Comparison of ENCODE assay signal across 9 cellular contexts in the genomic region with DNA sequence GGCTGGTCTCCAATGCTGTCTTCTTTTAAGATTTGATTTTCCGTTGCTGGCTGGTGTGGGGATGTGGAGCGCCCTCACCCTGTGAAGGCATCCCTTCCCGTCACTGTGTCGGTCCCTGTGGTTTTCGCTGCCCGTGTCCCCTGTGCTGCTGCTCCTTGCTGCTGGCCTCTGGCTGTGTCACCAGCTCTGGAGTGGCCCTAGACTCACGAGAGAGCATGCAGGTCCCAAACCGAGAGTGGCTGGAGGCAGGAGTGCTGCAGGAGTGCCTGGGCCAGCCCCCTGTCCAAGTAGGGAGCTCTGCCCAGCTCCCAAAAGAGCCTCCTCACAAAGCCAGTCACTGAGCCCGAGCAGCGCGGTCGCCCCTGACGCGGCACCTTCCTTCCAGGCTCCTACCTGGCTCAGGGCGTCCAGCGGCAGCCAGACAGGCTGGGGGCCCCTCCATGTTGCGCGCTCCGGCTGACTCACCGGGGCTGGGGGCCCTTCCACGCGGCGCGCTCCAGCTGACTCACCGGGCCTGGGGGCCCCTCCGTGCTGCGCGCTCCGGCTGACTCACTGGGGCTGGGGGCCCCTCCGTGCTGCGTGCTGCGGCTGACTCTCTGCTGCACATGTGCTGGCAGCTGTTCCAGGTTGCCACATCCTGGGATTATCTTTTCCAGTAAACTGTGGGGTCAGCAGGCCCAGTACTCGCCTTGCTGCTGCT.
DNase-seq lines count a peak whose midpoint lies in the region; ATAC-seq and TF ChIP-seq lines count a peak whose summit lies in the region.
"Had no signal": no experiment of that assay in that cellular context is flagged by ENCODE, and none has a peak within 500 bp of the region (broad histone marks: within the 10 kb centered on the region; RNA-seq: fewer than 3 reads in every experiment).

No MANE protein-coding gene starts in this region.

- peaks cover 0 to 9% (median 0%) of the 10 kb centered on the region in 4 donors for H3K27me3 ChIP-seq in upper lobe of left lung

- ATAC-seq in left colon (no peak), upper lobe of left lung (ENCODE audit: low FRiP score in 2 of 2) (peak; percentile 19 to 89)

- H3K27ac Mint-ChIP-seq in activated naive CD4-positive, alpha-beta T cell treated with anti-CD3 and anti-CD28 coated beads for 36 hours, result no peak overlapping the region
- H3K27ac Mint-ChIP-seq in activated naive CD4-positive, alpha-beta T cell treated with anti-CD3 and anti-CD28 coated beads, Interleukin-2, amount 10 ng/mL, durations not matched to agents 7 days and 5 days, result no peak overlapping the region

- no peaks in the 10 kb centered on the region for H3K9me3 ChIP-seq in upper lobe of left lung

- H3K4me3 Mint-ChIP-seq in activated naive CD4-positive, alpha-beta T cell treated with anti-CD3 and anti-CD28 coated beads for 36 hours, result peak overlapping the region; percentile 12
- no peak overlapping the region for H3K4me3 Mint-ChIP-seq in activated naive CD4-positive, alpha-beta T cell treated with anti-CD3 and anti-CD28 coated beads, Interleukin-2, amount 10 ng/mL, durations not matched to agents 7 days and 5 days

- H3K4me1 Mint-ChIP-seq in activated naive CD4-positive, alpha-beta T cell treated with anti-CD3 and anti-CD28 coated beads for 36 hours (ENCODE audit: low read depth), result peaks cover 11% of the 10 kb centered on the region
- peaks cover 3% of the 10 kb centered on the region for H3K4me1 Mint-ChIP-seq in activated naive CD4-positive, alpha-beta T cell treated with anti-CD3 and anti-CD28 coated beads, Interleukin-2, amount 10 ng/mL, durations not matched to agents 7 days and 5 days

- no peak for TF ChIP-seq CTCF in upper lobe of left lung (IDR thresholded peaks at IDR 0.05)

- H3K36me3 Mint-ChIP-seq in activated naive CD4-positive, alpha-beta T cell treated with anti-CD3 and anti-CD28 coated beads for 36 hours (ENCODE audit: low read depth), result no peaks in the 10 kb centered on the region
- no peaks in the 10 kb centered on the region for H3K36me3 Mint-ChIP-seq in activated naive CD4-positive, alpha-beta T cell treated with anti-CD3 and anti-CD28 coated beads, Interleukin-2, amount 10 ng/mL, durations not matched to agents 7 days and 5 days

- no peak for TF ChIP-seq EP300 in upper lobe of left lung (IDR thresholded peaks at IDR 0.05)

- TF ChIP-seq POLR2A in upper lobe of left lung (IDR thresholded peaks at IDR 0.05), result no peak

- H3K27ac ChIP-seq in upper lobe of left lung, result no peak overlapping the region

- WGBS in upper lobe of left lung, 2 donors, result 63 to 86% methylated on average over 6 to 27 of the region's 33 CpGs

- no peaks in the 10 kb centered on the region for H3K9me3 Mint-ChIP-seq in activated naive CD4-positive, alpha-beta T cell treated with anti-CD3 and anti-CD28 coated beads for 36 hours
- H3K9me3 Mint-ChIP-seq in activated naive CD4-positive, alpha-beta T cell treated with anti-CD3 and anti-CD28 coated beads, Interleukin-2, amount 10 ng/mL, durations not matched to agents 7 days and 5 days, result no peaks in the 10 kb centered on the region

- intact Hi-C loops in activated naive CD4-positive, alpha-beta T cell treated with anti-CD3 and anti-CD28 coated beads for 36 hours (cut with micrococcal nuclease), result no loop called here
- intact Hi-C loops in left colon (cut with DNase I, micrococcal nuclease), result no loop called here

- peak; percentile 37 for DNase-seq in activated naive CD4-positive, alpha-beta T cell treated with anti-CD3 and anti-CD28 coated beads for 36 hours
- DNase-seq in activated naive CD4-positive, alpha-beta T cell treated with anti-CD3 and anti-CD28 coated beads, Interleukin-2, amount 10 ng/mL, durations not matched to agents 7 days and 5 days, result no peak
- DNase-seq in amniotic stem cell (lab: John Stamatoyannopoulos, UW), result peak; percentile 93
- DNase-seq in left colon, result peak; percentile 20 to 58
- peak; percentile 20 to 85 for DNase-seq in upper lobe of left lung
- no peak for DNase-seq in CD1c-positive myeloid dendritic cell (ENCODE audit: extremely low spot score)
- no peak for DNase-seq in effector CD8-positive, alpha-beta T cell (lab: John Stamatoyannopoulos, UW)
- DNase-seq in iPS-NIHi11 (ENCODE audit: low spot score), result no peak
- DNase-seq: NCI-H446 had no signal

- no peaks in the 10 kb centered on the region for H3K4me1 ChIP-seq in upper lobe of left lung

- H3K4me3 ChIP-seq in upper lobe of left lung, result no peak overlapping the region

- H3K36me3 ChIP-seq in upper lobe of left lung, result no peaks in the 10 kb centered on the region

- no peaks in the 10 kb centered on the region for H3K27me3 Mint-ChIP-seq in activated naive CD4-positive, alpha-beta T cell treated with anti-CD3 and anti-CD28 coated beads for 36 hours (ENCODE audit: low read depth)
- H3K27me3 Mint-ChIP-seq in activated naive CD4-positive, alpha-beta T cell treated with anti-CD3 and anti-CD28 coated beads, Interleukin-2, amount 10 ng/mL, durations not matched to agents 7 days and 5 days, result peaks cover 16% of the 10 kb centered on the region

- CTCF ChIA-PET in activated naive CD4-positive, alpha-beta T cell treated with anti-CD3 and anti-CD28 coated beads for 36 hours (lab: Charles Lee), result no interaction called here
- CTCF ChIA-PET in activated naive CD4-positive, alpha-beta T cell treated with anti-CD3 and anti-CD28 coated beads, Interleukin-2, amount 10 ng/mL, durations not matched to agents 7 days and 5 days (lab: Charles Lee), result no interaction called here

Comparison
In these comparisons a context has a peak if more than half of its experiments do, and no peak if none do; other contexts are left out.
1. DNase-seq: peak in activated naive CD4-positive, alpha-beta T cell treated with anti-CD3 and anti-CD28 coated beads for 36 hours (single experiment), amniotic stem cell (single experiment), left colon (2 of 2) and upper lobe of left lung (2 of 2); none in activated naive CD4-positive, alpha-beta T cell treated with anti-CD3 and anti-CD28 coated beads, Interleukin-2, amount 10 ng/mL, durations not matched to agents 7 days and 5 days (single experiment), CD1c-positive myeloid dendritic cell (single experiment), effector CD8-positive, alpha-beta T cell (single experiment) and iPS-NIHi11 (single experiment).